In genomic region chr3:15556512-15556911, GRCh38 we compare ENCODE assay signal across 8 cellular contexts. TPM values are rescaled to one million over a fixed set of nuclear protein-coding genes. Genes with fewer than 3 reads are reported as not detected.
DNase-seq lines count a peak whose midpoint lies in the region; ATAC-seq and TF ChIP-seq lines count a peak whose summit lies in the region.

No MANE protein-coding gene starts in this region.

- H3K27me3 ChIP-seq in Caco-2 (replicated peaks; ENCODE audit: control insufficient read depth, insufficient read depth, low read length) = no peaks in the 10 kb centered on the region

- no peak overlapping the region for H3K4me3 ChIP-seq in Caco-2 (ENCODE audit: low read depth, low read length)

- DNase-seq in GM10248 (ENCODE audit: extremely low spot score) (peak; percentile 59), posterior cingulate gyrus (no peak), nephron progenitor cell (no peak), Caco-2 (no peak), osteocyte (ENCODE audit: extremely low spot score, unreplicated experiment) (no peak)
- DNase-seq in central memory CD8-positive, alpha-beta T cell (ENCODE audit: low spot score in 2 of 2) = no peak

- CTCF ChIA-PET in GM10248 (lab: Yijun Ruan, JAX) = interaction anchor here (0.7 to 3.7 kb wide), 28 partner anchors 9 to 451 kb away, joined by 3 to 23 read pairs (median 4); no protein-coding TSS in a partner anchor
- CTCF ChIA-PET in Caco-2 (lab: Charles Lee) = interaction anchor here (0.7 kb wide), 1 partner anchor 16 kb away, joined by 4 read pairs; no protein-coding TSS in a partner anchor

- H3K4me1 Mint-ChIP-seq in central memory CD8-positive, alpha-beta T cell = peaks cover 7% of the 10 kb centered on the region
- H3K4me1 Mint-ChIP-seq in nephron progenitor cell = peaks cover 5% of the 10 kb centered on the region
- H3K4me1 Mint-ChIP-seq in Caco-2 (ENCODE audit: low read depth, unreplicated experiment) = no peaks in the 10 kb centered on the region
- peaks cover 3% of the 10 kb centered on the region for H3K4me1 Mint-ChIP-seq in osteocyte (ENCODE audit: unreplicated experiment)

- no peaks in the 10 kb centered on the region for H3K27me3 Mint-ChIP-seq in central memory CD8-positive, alpha-beta T cell
- H3K27me3 Mint-ChIP-seq in nephron progenitor cell (ENCODE audit: low read depth, poor library complexity) (peaks cover 4% of the 10 kb centered on the region), Caco-2 (ENCODE audit: insufficient read depth, unreplicated experiment) (no peaks in the 10 kb centered on the region), osteocyte (ENCODE audit: unreplicated experiment) (no peaks in the 10 kb centered on the region)

- no peak overlapping the region for H3K27ac Mint-ChIP-seq in central memory CD8-positive, alpha-beta T cell (ENCODE audit: low read depth)
- no peak overlapping the region for H3K27ac Mint-ChIP-seq in nephron progenitor cell
- no peak overlapping the region for H3K27ac Mint-ChIP-seq in Caco-2 (ENCODE audit: unreplicated experiment)
- no peak overlapping the region for H3K27ac Mint-ChIP-seq in osteocyte (ENCODE audit: unreplicated experiment)

- no peak overlapping the region for H3K4me3 Mint-ChIP-seq in central memory CD8-positive, alpha-beta T cell
- H3K4me3 Mint-ChIP-seq in nephron progenitor cell = no peak overlapping the region
- H3K4me3 Mint-ChIP-seq in Caco-2 (ENCODE audit: unreplicated experiment) = no peak overlapping the region
- no peak overlapping the region for H3K4me3 Mint-ChIP-seq in osteocyte (ENCODE audit: unreplicated experiment)

- H3K9me3 ChIP-seq in Caco-2 = no peaks in the 10 kb centered on the region

- intact Hi-C loops in posterior cingulate gyrus (cut with DNase I) (loop anchor here (5.0 kb wide), 2 partner anchors 129 to 354 kb away; partner anchors contain the start of genes EAF1 and METTL6), Caco-2 (cut with micrococcal nuclease; ENCODE audit: unreplicated experiment) (loop anchor here (5.0 to 10.0 kb wide), 2 partner anchors 102 to 149 kb away; no protein-coding TSS in a partner anchor)

- ATAC-seq in GM19463 (IDR thresholded peaks at IDR 0.05; ENCODE audit: unreplicated experiment) = peak; percentile 82
- ATAC-seq in HG03342 (IDR thresholded peaks at IDR 0.05; ENCODE audit: unreplicated experiment) = peak; percentile 90
- peak; percentile 64 for ATAC-seq in central memory CD8-positive, alpha-beta T cell (replicated peaks; ENCODE audit: extremely low read depth, poor library complexity, severe bottlenecking)

- POLR2A ChIA-PET in GM10248 (lab: Yijun Ruan, JAX) (no interaction called here), Caco-2 (lab: Charles Lee) (no interaction called here)

- H3K36me3 ChIP-seq in Caco-2 (ENCODE audit: control insufficient read depth, insufficient read depth, low read length) = no peaks in the 10 kb centered on the region; the same call in none of the 2 replicates

- H3K36me3 Mint-ChIP-seq in central memory CD8-positive, alpha-beta T cell (ENCODE audit: insufficient read depth) = peaks cover 15% of the 10 kb centered on the region
- H3K36me3 Mint-ChIP-seq in nephron progenitor cell (ENCODE audit: low read depth) (peaks cover 18% of the 10 kb centered on the region), Caco-2 (ENCODE audit: insufficient read depth, unreplicated experiment) (peaks cover 14% of the 10 kb centered on the region), osteocyte (ENCODE audit: unreplicated experiment) (peaks cover 9% of the 10 kb centered on the region)

- no peaks in the 10 kb centered on the region for H3K9me3 Mint-ChIP-seq in central memory CD8-positive, alpha-beta T cell
- H3K9me3 Mint-ChIP-seq in nephron progenitor cell (no peaks in the 10 kb centered on the region), Caco-2 (ENCODE audit: unreplicated experiment) (no peaks in the 10 kb centered on the region), osteocyte (ENCODE audit: unreplicated experiment) (no peaks in the 10 kb centered on the region)

- no TSS peak for BruUV-seq in Caco-2 (replicated peaks; lab: Mats Ljungman, UMichigan)

- H3K4me1 ChIP-seq in Caco-2 = 0 out of 2 replicates have a peak, but pooled peaks cover 4% of the 10 kb centered on the region

- no peak for TF ChIP-seq CTCF in GM10248 (IDR thresholded peaks at IDR 0.05; ENCODE audit: control extremely low read depth, extremely low read depth, low read depth, missing control alignments)
- TF ChIP-seq CTCF in nephron progenitor cell (IDR thresholded peaks at IDR 0.05) = no peak
- TF ChIP-seq CTCF in Caco-2 (IDR thresholded peaks at IDR 0.05; ENCODE audit: insufficient read depth in 1 of 2, low read depth in 1 of 2, low read length in 1 of 2, severe bottlenecking in 1 of 2, unreplicated experiment in 1 of 2) = no peak
- TF ChIP-seq CTCF in osteocyte (IDR thresholded peaks at IDR 0.05) = no peak

RNA-seq across cellular contexts. Expression of gene COLQ, which starts 35.0 kb away (rescaled TPM):
- total RNA-seq in Caco-2 (2022) (0.26 TPM in 1 of 2 replicates, not detected in the other), osteocyte (2.6 and 3.1 TPM in 2 replicates)

RNA-seq across cellular contexts. Expression of gene HACL1, which starts 44.9 kb away (rescaled TPM):
- 41.9 and 48.1 TPM in 2 replicates for total RNA-seq in Caco-2 (2022)
- 23.7 and 24.7 TPM in 2 replicates for total RNA-seq in osteocyte

RNA-seq across cellular contexts. Expression of gene BTD, which starts 45.0 kb away (rescaled TPM):
- total RNA-seq in Caco-2 (2022) (11.1 and 11.8 TPM in 2 replicates), osteocyte (28.0 and 28.9 TPM in 2 replicates)
